1 cellular context compared by ENCODE assay signal in the genomic region with DNA sequence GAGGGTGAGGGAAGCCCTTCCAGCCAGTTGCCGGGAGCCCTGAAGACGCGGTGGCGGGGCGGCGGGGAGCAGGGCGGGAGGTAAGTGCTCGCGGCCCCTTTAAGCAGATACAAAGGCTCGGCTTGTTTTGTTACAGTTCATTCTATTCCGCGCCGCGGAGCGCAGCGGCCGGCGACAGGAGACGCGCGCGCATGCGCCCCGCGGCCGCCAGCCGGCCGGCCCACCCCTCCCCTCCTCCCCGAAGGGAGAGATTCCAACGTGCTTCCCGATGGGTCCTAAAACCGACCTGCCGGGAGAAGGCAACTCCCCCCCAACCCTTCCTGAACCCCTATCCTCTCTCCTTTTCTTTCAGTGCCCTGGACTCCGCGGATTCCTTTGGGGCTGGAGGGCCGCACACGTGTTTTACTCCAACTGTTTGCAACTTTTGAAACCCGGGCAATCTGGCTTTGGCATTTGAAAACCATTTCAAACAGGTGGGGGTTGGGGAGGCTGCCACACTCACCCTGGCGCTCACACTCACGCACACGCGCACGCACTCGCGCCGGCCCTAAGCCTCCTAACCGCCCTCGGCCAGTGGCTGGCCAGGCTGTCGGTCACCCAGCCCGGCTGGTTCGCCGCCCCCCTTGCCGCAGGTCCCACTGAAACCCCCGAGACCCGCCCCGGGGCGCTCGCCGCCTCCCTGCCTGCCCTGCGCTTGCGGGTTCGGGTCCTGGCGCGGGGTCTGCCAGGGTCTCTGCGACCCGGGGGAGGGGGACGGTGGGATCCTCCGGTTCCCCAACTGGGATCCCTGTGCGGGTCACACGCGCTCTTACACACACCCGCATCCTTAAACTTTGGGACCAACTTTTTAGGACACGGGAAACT.
A peak's percentile ranks its signal among the peaks of the same experiment; 100 is the strongest.
TF ChIP-seq lines count a peak whose summit lies in the region.

A gene (minus strand): TSS at position 193 of the 864 bp plus-strand sequence. CDS start 610 bp downstream, outside the sequence.

TF ChIP-seq in H1, 55 proteins besides CTCF, POLR2A, EP300 and RAD21:
- TF ChIP-seq, protein P1, sequence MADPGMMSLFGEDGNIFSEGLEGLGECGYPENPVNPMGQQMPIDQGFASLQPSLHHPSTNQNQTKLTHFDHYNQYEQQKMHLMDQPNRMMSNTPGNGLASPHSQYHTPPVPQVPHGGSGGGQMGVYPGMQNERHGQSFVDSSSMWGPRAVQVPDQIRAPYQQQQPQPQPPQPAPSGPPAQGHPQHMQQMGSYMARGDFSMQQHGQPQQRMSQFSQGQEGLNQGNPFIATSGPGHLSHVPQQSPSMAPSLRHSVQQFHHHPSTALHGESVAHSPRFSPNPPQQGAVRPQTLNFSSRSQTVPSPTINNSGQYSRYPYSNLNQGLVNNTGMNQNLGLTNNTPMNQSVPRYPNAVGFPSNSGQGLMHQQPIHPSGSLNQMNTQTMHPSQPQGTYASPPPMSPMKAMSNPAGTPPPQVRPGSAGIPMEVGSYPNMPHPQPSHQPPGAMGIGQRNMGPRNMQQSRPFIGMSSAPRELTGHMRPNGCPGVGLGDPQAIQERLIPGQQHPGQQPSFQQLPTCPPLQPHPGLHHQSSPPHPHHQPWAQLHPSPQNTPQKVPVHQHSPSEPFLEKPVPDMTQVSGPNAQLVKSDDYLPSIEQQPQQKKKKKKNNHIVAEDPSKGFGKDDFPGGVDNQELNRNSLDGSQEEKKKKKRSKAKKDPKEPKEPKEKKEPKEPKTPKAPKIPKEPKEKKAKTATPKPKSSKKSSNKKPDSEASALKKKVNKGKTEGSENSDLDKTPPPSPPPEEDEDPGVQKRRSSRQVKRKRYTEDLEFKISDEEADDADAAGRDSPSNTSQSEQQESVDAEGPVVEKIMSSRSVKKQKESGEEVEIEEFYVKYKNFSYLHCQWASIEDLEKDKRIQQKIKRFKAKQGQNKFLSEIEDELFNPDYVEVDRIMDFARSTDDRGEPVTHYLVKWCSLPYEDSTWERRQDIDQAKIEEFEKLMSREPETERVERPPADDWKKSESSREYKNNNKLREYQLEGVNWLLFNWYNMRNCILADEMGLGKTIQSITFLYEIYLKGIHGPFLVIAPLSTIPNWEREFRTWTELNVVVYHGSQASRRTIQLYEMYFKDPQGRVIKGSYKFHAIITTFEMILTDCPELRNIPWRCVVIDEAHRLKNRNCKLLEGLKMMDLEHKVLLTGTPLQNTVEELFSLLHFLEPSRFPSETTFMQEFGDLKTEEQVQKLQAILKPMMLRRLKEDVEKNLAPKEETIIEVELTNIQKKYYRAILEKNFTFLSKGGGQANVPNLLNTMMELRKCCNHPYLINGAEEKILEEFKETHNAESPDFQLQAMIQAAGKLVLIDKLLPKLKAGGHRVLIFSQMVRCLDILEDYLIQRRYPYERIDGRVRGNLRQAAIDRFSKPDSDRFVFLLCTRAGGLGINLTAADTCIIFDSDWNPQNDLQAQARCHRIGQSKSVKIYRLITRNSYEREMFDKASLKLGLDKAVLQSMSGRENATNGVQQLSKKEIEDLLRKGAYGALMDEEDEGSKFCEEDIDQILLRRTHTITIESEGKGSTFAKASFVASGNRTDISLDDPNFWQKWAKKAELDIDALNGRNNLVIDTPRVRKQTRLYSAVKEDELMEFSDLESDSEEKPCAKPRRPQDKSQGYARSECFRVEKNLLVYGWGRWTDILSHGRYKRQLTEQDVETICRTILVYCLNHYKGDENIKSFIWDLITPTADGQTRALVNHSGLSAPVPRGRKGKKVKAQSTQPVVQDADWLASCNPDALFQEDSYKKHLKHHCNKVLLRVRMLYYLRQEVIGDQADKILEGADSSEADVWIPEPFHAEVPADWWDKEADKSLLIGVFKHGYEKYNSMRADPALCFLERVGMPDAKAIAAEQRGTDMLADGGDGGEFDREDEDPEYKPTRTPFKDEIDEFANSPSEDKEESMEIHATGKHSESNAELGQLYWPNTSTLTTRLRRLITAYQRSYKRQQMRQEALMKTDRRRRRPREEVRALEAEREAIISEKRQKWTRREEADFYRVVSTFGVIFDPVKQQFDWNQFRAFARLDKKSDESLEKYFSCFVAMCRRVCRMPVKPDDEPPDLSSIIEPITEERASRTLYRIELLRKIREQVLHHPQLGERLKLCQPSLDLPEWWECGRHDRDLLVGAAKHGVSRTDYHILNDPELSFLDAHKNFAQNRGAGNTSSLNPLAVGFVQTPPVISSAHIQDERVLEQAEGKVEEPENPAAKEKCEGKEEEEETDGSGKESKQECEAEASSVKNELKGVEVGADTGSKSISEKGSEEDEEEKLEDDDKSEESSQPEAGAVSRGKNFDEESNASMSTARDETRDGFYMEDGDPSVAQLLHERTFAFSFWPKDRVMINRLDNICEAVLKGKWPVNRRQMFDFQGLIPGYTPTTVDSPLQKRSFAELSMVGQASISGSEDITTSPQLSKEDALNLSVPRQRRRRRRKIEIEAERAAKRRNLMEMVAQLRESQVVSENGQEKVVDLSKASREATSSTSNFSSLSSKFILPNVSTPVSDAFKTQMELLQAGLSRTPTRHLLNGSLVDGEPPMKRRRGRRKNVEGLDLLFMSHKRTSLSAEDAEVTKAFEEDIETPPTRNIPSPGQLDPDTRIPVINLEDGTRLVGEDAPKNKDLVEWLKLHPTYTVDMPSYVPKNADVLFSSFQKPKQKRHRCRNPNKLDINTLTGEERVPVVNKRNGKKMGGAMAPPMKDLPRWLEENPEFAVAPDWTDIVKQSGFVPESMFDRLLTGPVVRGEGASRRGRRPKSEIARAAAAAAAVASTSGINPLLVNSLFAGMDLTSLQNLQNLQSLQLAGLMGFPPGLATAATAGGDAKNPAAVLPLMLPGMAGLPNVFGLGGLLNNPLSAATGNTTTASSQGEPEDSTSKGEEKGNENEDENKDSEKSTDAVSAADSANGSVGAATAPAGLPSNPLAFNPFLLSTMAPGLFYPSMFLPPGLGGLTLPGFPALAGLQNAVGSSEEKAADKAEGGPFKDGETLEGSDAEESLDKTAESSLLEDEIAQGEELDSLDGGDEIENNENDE (IDR thresholded peaks at IDR 0.05; ENCODE audit: insufficient replicate concordance, low read length) = no peak
- TF ChIP-seq NRF1 (IDR thresholded peaks at IDR 0.05; ENCODE audit: low read depth, low read length) = peak; percentile 94
- no peak for TF ChIP-seq CHD2 (IDR thresholded peaks at IDR 0.05; ENCODE audit: low read length)
- no peak for TF ChIP-seq KDM4A (IDR thresholded peaks at IDR 0.05; ENCODE audit: low read depth, low read length, severe bottlenecking)
- no peak for TF ChIP-seq RXRA (IDR thresholded peaks at IDR 0.05; ENCODE audit: insufficient read depth, low read depth, low read length)
- TF ChIP-seq, protein P2, sequence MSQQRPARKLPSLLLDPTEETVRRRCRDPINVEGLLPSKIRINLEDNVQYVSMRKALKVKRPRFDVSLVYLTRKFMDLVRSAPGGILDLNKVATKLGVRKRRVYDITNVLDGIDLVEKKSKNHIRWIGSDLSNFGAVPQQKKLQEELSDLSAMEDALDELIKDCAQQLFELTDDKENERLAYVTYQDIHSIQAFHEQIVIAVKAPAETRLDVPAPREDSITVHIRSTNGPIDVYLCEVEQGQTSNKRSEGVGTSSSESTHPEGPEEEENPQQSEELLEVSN (IDR thresholded peaks at IDR 0.05) = no peak
- no peak for TF ChIP-seq HDAC6 (IDR thresholded peaks at IDR 0.05; ENCODE audit: low read depth, low read length)
- TF ChIP-seq SUZ12 (IDR thresholded peaks at IDR 0.05; ENCODE audit: low read length) = no peak
- no peak; the same call in 1 of the 2 replicates for TF ChIP-seq CREB1 (IDR thresholded peaks at IDR 0.05)
- TF ChIP-seq SRF (IDR thresholded peaks at IDR 0.05; ENCODE audit: low read depth, low read length) = no peak
- no peak for TF ChIP-seq TCF12 (IDR thresholded peaks at IDR 0.05; ENCODE audit: low read depth, low read length)
- TF ChIP-seq, protein P3, sequence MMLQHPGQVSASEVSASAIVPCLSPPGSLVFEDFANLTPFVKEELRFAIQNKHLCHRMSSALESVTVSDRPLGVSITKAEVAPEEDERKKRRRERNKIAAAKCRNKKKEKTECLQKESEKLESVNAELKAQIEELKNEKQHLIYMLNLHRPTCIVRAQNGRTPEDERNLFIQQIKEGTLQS (IDR thresholded peaks at IDR 0.05; ENCODE audit: insufficient read depth, low read depth, low read length) = no peak
- peak; percentile 97 for TF ChIP-seq ASH2L (IDR thresholded peaks at IDR 0.05; ENCODE audit: low read length)
- no peak for TF ChIP-seq TAF7 (optimal IDR thresholded peaks at IDR 0.05; ENCODE audit: borderline replicate concordance, low read depth, low read length)
- no peak for TF ChIP-seq SAP30 (IDR thresholded peaks at IDR 0.05; ENCODE audit: insufficient read depth, insufficient replicate concordance, low read length)
- no peak for TF ChIP-seq JUND (IDR thresholded peaks at IDR 0.05; ENCODE audit: low read length)
- no peak for TF ChIP-seq POU5F1 (IDR thresholded peaks at IDR 0.05; ENCODE audit: low read depth, low read length)
- no peak for TF ChIP-seq MAFK (IDR thresholded peaks at IDR 0.05; ENCODE audit: low read depth, low read length)
- TF ChIP-seq, protein P4, sequence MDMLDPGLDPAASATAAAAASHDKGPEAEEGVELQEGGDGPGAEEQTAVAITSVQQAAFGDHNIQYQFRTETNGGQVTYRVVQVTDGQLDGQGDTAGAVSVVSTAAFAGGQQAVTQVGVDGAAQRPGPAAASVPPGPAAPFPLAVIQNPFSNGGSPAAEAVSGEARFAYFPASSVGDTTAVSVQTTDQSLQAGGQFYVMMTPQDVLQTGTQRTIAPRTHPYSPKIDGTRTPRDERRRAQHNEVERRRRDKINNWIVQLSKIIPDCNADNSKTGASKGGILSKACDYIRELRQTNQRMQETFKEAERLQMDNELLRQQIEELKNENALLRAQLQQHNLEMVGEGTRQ (IDR thresholded peaks at IDR 0.05; ENCODE audit: low read length) = no peak
- no peak for TF ChIP-seq EZH2 (IDR thresholded peaks at IDR 0.05; ENCODE audit: low read depth, low read length, severe bottlenecking)
- TF ChIP-seq CHD1 (IDR thresholded peaks at IDR 0.05; ENCODE audit: low read depth, low read length) = no peak
- TF ChIP-seq YY1 (IDR thresholded peaks at IDR 0.05; ENCODE audit: low read depth, low read length) = no peak; the same call in 1 of the 2 replicates
- TF ChIP-seq EGR1 (IDR thresholded peaks at IDR 0.05; ENCODE audit: borderline replicate concordance, low read depth, low read length) = peak; percentile 80; the same call in 1 of the 2 replicates
- peak; percentile 55; the same call in 1 of the 2 replicates for TF ChIP-seq TBP (IDR thresholded peaks at IDR 0.05; ENCODE audit: low read depth, low read length)
- no peak for TF ChIP-seq JUN (IDR thresholded peaks at IDR 0.05; ENCODE audit: low read depth, low read length)
- no peak for TF ChIP-seq BACH1 (IDR thresholded peaks at IDR 0.05; ENCODE audit: low read length)
- no peak for TF ChIP-seq RFX5 (IDR thresholded peaks at IDR 0.05; ENCODE audit: borderline replicate concordance, low read depth, low read length)
- TF ChIP-seq, protein P5, sequence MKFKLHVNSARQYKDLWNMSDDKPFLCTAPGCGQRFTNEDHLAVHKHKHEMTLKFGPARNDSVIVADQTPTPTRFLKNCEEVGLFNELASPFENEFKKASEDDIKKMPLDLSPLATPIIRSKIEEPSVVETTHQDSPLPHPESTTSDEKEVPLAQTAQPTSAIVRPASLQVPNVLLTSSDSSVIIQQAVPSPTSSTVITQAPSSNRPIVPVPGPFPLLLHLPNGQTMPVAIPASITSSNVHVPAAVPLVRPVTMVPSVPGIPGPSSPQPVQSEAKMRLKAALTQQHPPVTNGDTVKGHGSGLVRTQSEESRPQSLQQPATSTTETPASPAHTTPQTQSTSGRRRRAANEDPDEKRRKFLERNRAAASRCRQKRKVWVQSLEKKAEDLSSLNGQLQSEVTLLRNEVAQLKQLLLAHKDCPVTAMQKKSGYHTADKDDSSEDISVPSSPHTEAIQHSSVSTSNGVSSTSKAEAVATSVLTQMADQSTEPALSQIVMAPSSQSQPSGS (IDR thresholded peaks at IDR 0.05; ENCODE audit: low read length) = peak; percentile 49; the same call in 1 of the 2 replicates
- no peak for TF ChIP-seq RNF2 (IDR thresholded peaks at IDR 0.05; ENCODE audit: borderline replicate concordance, low read depth, low read length, missing control alignments, poor library complexity, severe bottlenecking)
- TF ChIP-seq ZNF274 (IDR thresholded peaks at IDR 0.05; ENCODE audit: borderline replicate concordance, extremely low read depth, low read length) = no peak
- no peak for TF ChIP-seq BCL11A (IDR thresholded peaks at IDR 0.05; ENCODE audit: low read depth in 2 of 2, low read length in 2 of 2)
- no peak for TF ChIP-seq SP2 (IDR thresholded peaks at IDR 0.05; ENCODE audit: low read length)
- TF ChIP-seq CBX5 (IDR thresholded peaks at IDR 0.05; ENCODE audit: low read depth, low read length) = no peak
- no peak for TF ChIP-seq CEBPB (IDR thresholded peaks at IDR 0.05; ENCODE audit: low read depth, low read length)
- TF ChIP-seq HDAC2 (IDR thresholded peaks at IDR 0.05; ENCODE audit: borderline replicate concordance in 1 of 2, low read depth in 2 of 2, low read length in 2 of 2) = peak; percentile 68 to 69; a peak in 3 of 4 replicates
- peak; percentile 93 for TF ChIP-seq FOSL1 (IDR thresholded peaks at IDR 0.05; ENCODE audit: insufficient read depth, low read depth, low read length)
- TF ChIP-seq SIX5 (IDR thresholded peaks at IDR 0.05; ENCODE audit: low read depth, low read length) = no peak; the same call in 1 of the 2 replicates
- no peak for TF ChIP-seq SIRT6 (IDR thresholded peaks at IDR 0.05; ENCODE audit: low read length)
- TF ChIP-seq POLR2AphosphoS5 (IDR thresholded peaks at IDR 0.05; ENCODE audit: low read depth, low read length) = no peak; the same call in 1 of the 2 replicates
- TF ChIP-seq PHF8 (conservative IDR thresholded peaks at IDR 0.05; ENCODE audit: low read depth, low read length) = peak; percentile 62
- TF ChIP-seq NANOG (IDR thresholded peaks at IDR 0.05; ENCODE audit: insufficient read depth, low read depth, low read length, poor library complexity, severe bottlenecking) = no peak
- TF ChIP-seq, protein P6, sequence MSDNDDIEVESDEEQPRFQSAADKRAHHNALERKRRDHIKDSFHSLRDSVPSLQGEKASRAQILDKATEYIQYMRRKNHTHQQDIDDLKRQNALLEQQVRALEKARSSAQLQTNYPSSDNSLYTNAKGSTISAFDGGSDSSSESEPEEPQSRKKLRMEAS (IDR thresholded peaks at IDR 0.05) = peak; percentile 66
- no peak; a peak in 1 of 4 replicates for TF ChIP-seq SIN3A (conservative IDR thresholded peaks at IDR 0.05 in 1 of 2, IDR thresholded peaks at IDR 0.05 in 1 of 2; ENCODE audit: low read depth in 1 of 2, low read length in 2 of 2)
- TF ChIP-seq KDM1A (IDR thresholded peaks at IDR 0.05; ENCODE audit: borderline replicate concordance, low read length) = no peak
- TF ChIP-seq SP4 (IDR thresholded peaks at IDR 0.05; ENCODE audit: low read length) = no peak; the same call in 1 of the 2 replicates
- TF ChIP-seq BRCA1 (IDR thresholded peaks at IDR 0.05; ENCODE audit: low read depth, low read length) = no peak
- TF ChIP-seq TEAD4 (IDR thresholded peaks at IDR 0.05; ENCODE audit: low read depth, low read length) = peak; percentile 90
- peak; percentile 78 for TF ChIP-seq TAF1 (IDR thresholded peaks at IDR 0.05; ENCODE audit: low read depth, low read length)
- TF ChIP-seq GTF2F1 (IDR thresholded peaks at IDR 0.05; ENCODE audit: borderline replicate concordance, low read depth, low read length) = no peak
- TF ChIP-seq KDM5A (IDR thresholded peaks at IDR 0.05; ENCODE audit: low read length) = no peak
- TF ChIP-seq RBBP5 (IDR thresholded peaks at IDR 0.05; ENCODE audit: borderline replicate concordance, low read depth, low read length) = peak; percentile 80
- no peak for TF ChIP-seq CTBP2 (IDR thresholded peaks at IDR 0.05; ENCODE audit: borderline replicate concordance, insufficient read depth, insufficient read length, low read length)
- peak; percentile 64; the same call in 1 of the 2 replicates for TF ChIP-seq SP1 (IDR thresholded peaks at IDR 0.05; ENCODE audit: low read depth, low read length)
- TF ChIP-seq CBX8 (IDR thresholded peaks at IDR 0.05; ENCODE audit: borderline replicate concordance, low read depth, low read length) = no peak
- TF ChIP-seq GABPA (IDR thresholded peaks at IDR 0.05; ENCODE audit: borderline replicate concordance, insufficient read depth, low read length) = no peak
